Comparison of ENCODE assay signal across 17 cellular contexts in the genomic region with DNA sequence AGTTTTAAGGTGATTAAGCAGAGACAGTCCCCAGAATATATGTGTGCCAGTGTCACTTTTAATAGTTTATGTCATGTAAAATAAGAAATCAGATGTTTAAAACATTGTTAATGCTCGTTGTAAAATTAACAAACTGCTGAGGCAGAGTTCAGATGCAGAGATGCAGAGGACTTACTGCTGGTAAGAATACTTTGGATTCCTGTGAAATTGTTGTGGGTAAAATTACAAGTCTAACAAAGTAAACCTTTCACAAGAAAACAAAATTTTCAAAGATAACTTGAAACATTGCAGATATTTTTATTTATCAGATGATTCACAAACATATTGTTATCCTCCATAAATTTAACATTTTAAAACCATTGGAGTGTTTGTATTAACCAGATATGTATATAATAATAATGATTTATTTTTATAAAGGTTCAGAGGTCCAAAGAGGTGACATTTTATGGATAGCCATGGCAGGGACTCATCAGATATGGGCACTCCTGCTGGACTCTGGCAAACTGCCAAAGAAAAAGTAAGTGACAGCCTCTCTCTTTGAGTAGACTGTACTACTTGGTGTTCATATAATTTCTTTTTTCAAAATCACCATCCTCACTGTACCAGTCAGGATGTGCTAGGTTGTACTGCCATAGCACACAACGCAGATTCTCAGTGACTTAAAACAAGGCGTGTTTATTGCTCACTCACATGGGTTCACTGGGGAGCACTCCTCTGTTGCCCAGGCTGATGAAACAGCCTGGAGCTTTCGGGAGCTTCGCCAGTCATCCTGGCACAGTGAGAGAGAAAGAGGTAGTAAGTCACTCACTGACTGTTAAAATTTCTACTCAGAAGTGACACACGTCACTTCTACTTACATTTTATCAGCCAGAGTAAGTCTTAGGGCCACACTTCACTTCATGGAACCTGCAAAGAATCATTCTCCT. TPM values are rescaled to one million over a fixed set of nuclear protein-coding genes. Genes with fewer than 3 reads are reported as not detected.
A peak's percentile ranks its signal among the peaks of the same experiment; 100 is the strongest.
DNase-seq lines count a peak whose midpoint lies in the region; ATAC-seq and TF ChIP-seq lines count a peak whose summit lies in the region.
"Had no signal": no experiment of that assay in that cellular context is flagged by ENCODE, and none has a peak within 500 bp of the region (broad histone marks: within the 10 kb centered on the region; RNA-seq: fewer than 3 reads in every experiment).

No MANE protein-coding gene starts in this region.

- dilution Hi-C loops in mammary epithelial cell (cut with HindIII; ENCODE audit: low sequenced_read_pairs) = no loop called here

- DNase-seq in MCF 10A (ENCODE audit: unreplicated experiment) = peak; percentile 58
- DNase-seq in mammary epithelial cell = no peak
- DNase-seq in left cardiac atrium = peak; percentile 35
- no peak for DNase-seq in dermis blood vessel endothelial cell
- DNase-seq: activated CD4-positive, alpha-beta memory T cell treated with anti-CD3 and anti-CD28 coated beads, Interleukin-2, amount 10 ng/mL, durations not matched to agents 7 days and 5 days; aorta; effector CD4-positive, alpha-beta T cell; NCI-H1694; NCI-H69; T1000; testis had no signal

- peaks cover 16% of the 10 kb centered on the region for H3K36me3 Mint-ChIP-seq in MCF 10A (ENCODE audit: insufficient read depth, unreplicated experiment)

- no peaks in the 10 kb centered on the region for H3K9me3 Mint-ChIP-seq in MCF 10A (ENCODE audit: unreplicated experiment)
- H3K9me3 Mint-ChIP-seq: activated CD4-positive, alpha-beta memory T cell treated with anti-CD3 and anti-CD28 coated beads, Interleukin-2, amount 10 ng/mL, durations not matched to agents 7 days and 5 days; activated T-helper 17 cell treated with anti-CD3 and anti-CD28 coated beads, Interleukin-2, amount 50 U/mL, for 72 hours had no signal

- CTCF ChIA-PET in MCF 10A (lab: Yijun Ruan, JAX) = interaction anchor here (0.6 kb wide), 1 partner anchor 125 kb away, joined by 3 read pairs; no protein-coding TSS in a partner anchor
- CTCF ChIA-PET in mammary epithelial cell (lab: Charles Lee; ENCODE audit: low non-redundant PET) = no interaction called here

- H3K27me3 ChIP-seq in mammary epithelial cell (ENCODE audit: insufficient read depth, low read length) = no peaks in the 10 kb centered on the region
- H3K27me3 ChIP-seq: testis had no signal

- 91% methylated on average over 6 of the region's 6 CpGs for WGBS in mammary epithelial cell (ENCODE audit: low coverage, missing lambda C conversion rate)

- no peak overlapping the region for H2AFZ ChIP-seq in mammary epithelial cell (ENCODE audit: low read depth, low read length)

- BruUV-seq in MCF 10A (replicated peaks; lab: Mats Ljungman, UMichigan) = no TSS peak
- BruUV-seq in mammary epithelial cell (replicated peaks; lab: Mats Ljungman, UMichigan) = no TSS peak

- POLR2A ChIA-PET in MCF 10A (lab: Yijun Ruan, JAX) = interaction anchor here (0.7 to 1.0 kb wide), 3 partner anchors 10 to 959 kb away, joined by 3 to 4 read pairs (median 3); no protein-coding TSS in a partner anchor

- H3K4me3 Mint-ChIP-seq in MCF 10A (ENCODE audit: unreplicated experiment) = no peak overlapping the region
- H3K4me3 Mint-ChIP-seq: activated CD4-positive, alpha-beta memory T cell treated with anti-CD3 and anti-CD28 coated beads, Interleukin-2, amount 10 ng/mL, durations not matched to agents 7 days and 5 days; activated T-helper 17 cell treated with anti-CD3 and anti-CD28 coated beads, Interleukin-2, amount 50 U/mL, for 72 hours had no signal

- H4K20me1 ChIP-seq in mammary epithelial cell (ENCODE audit: insufficient read depth, low read length) = peaks cover 5% of the 10 kb centered on the region

- TF ChIP-seq CTCF in MCF 10A (IDR thresholded peaks at IDR 0.05; ENCODE audit: unreplicated experiment) = no peak
- TF ChIP-seq CTCF in mammary epithelial cell (conservative IDR thresholded peaks at IDR 0.05 in 1 of 2, IDR thresholded peaks at IDR 0.05 in 1 of 2; ENCODE audit: extremely low read depth in 1 of 2, insufficient read depth in 1 of 2, low read depth in 1 of 2, low read length in 2 of 2) = no peak

- H3K27ac ChIP-seq in mammary epithelial cell (ENCODE audit: insufficient read depth, low read depth, low read length) (no peak overlapping the region), angular gyrus (ENCODE audit: low read depth, low read length) (peak overlapping the region; percentile 41)
- H3K27ac ChIP-seq: testis had no signal

- peak; percentile 61 to 76 for ATAC-seq in left cardiac atrium
- ATAC-seq in HG03457 (IDR thresholded peaks at IDR 0.05; ENCODE audit: unreplicated experiment) = no peak
- no peak for ATAC-seq in GM21786 (IDR thresholded peaks at IDR 0.05; ENCODE audit: unreplicated experiment)
- no peak for ATAC-seq in GM18873 (IDR thresholded peaks at IDR 0.05; ENCODE audit: low FRiP score, unreplicated experiment)
- ATAC-seq: activated T-helper 17 cell treated with anti-CD3 and anti-CD28 coated beads, Interleukin-2, amount 50 U/mL, for 72 hours; HepG2 had no signal

- peaks cover 10% of the 10 kb centered on the region for H3K4me1 ChIP-seq in mammary epithelial cell (ENCODE audit: insufficient read depth, low read length)

- H3K9ac ChIP-seq in mammary epithelial cell (ENCODE audit: insufficient read depth, low read length) = no peak overlapping the region

- in situ Hi-C loops in mammary epithelial cell (cut with MboI; ENCODE audit: low sequenced_read_pairs in 2 of 2) = no loop called here

- no peak overlapping the region for H3K4me3 ChIP-seq in mammary epithelial cell (replicated peaks in 1 of 3; ENCODE audit: insufficient read depth in 1 of 3, low read depth in 2 of 3, low read length in 3 of 3)
- H3K4me3 ChIP-seq: testis had no signal

- peaks cover 10% of the 10 kb centered on the region for H3K36me3 ChIP-seq in mammary epithelial cell (ENCODE audit: insufficient read depth, low read length)

- intact Hi-C loops in MCF 10A (cut with micrococcal nuclease) = loop anchor here (5.0 to 10.0 kb wide), 2 partner anchors 101 to 167 kb away; no protein-coding TSS in a partner anchor
- intact Hi-C loops in mammary epithelial cell (cut with micrococcal nuclease) = no loop called here
- intact Hi-C loops in left cardiac atrium (cut with DNase I) = no loop called here

- peaks cover 12% of the 10 kb centered on the region for H3K4me1 Mint-ChIP-seq in MCF 10A (ENCODE audit: insufficient read depth, unreplicated experiment)
- H3K4me1 Mint-ChIP-seq: activated T-helper 17 cell treated with anti-CD3 and anti-CD28 coated beads, Interleukin-2, amount 50 U/mL, for 72 hours had no signal

- peak overlapping the region; percentile 61 for H3K27ac Mint-ChIP-seq in MCF 10A (ENCODE audit: low read depth, unreplicated experiment)
- H3K27ac Mint-ChIP-seq: activated CD4-positive, alpha-beta memory T cell treated with anti-CD3 and anti-CD28 coated beads, Interleukin-2, amount 10 ng/mL, durations not matched to agents 7 days and 5 days; activated T-helper 17 cell treated with anti-CD3 and anti-CD28 coated beads, Interleukin-2, amount 50 U/mL, for 72 hours had no signal

- no peaks in the 10 kb centered on the region for H3K9me3 ChIP-seq in mammary epithelial cell (replicated peaks; ENCODE audit: insufficient read depth, low read length)
- H3K9me3 ChIP-seq: testis had no signal

- no peaks in the 10 kb centered on the region for H3K27me3 Mint-ChIP-seq in MCF 10A (ENCODE audit: insufficient read depth, unreplicated experiment)
- H3K27me3 Mint-ChIP-seq: activated CD4-positive, alpha-beta memory T cell treated with anti-CD3 and anti-CD28 coated beads, Interleukin-2, amount 10 ng/mL, durations not matched to agents 7 days and 5 days; activated T-helper 17 cell treated with anti-CD3 and anti-CD28 coated beads, Interleukin-2, amount 50 U/mL, for 72 hours had no signal

- H3K4me2 ChIP-seq in mammary epithelial cell (ENCODE audit: insufficient read depth, low read depth, low read length) = no peak overlapping the region

- no peaks in the 10 kb centered on the region for H3K79me2 ChIP-seq in mammary epithelial cell (ENCODE audit: insufficient read depth, low read length)

RNA-seq across cellular contexts. Expression of gene NHLRC2, which starts 43.5 kb away (rescaled TPM):
- 39.8 and 40.3 TPM in 2 replicates for total RNA-seq in MCF 10A (2022)
- total RNA-seq in mammary epithelial cell = 10 to 100 TPM; 17.5 to 29.7 TPM
- polyA plus RNA-seq in mammary epithelial cell = 5.7 TPM
- polyA minus RNA-seq in mammary epithelial cell = 15.6 TPM
- total RNA-seq in left cardiac atrium = 10 to 100 TPM; 55.5 to 67.5 TPM
- total RNA-seq in dermis blood vessel endothelial cell = 15.8 and 22.6 TPM in 2 replicates

RNA-seq across cellular contexts. Expression of gene DCLRE1A, which starts 44.1 kb away (rescaled TPM):
- total RNA-seq in MCF 10A (2022) = 9.0 and 9.2 TPM in 2 replicates
- 1 to 10 TPM; 6.5 TPM for total RNA-seq in mammary epithelial cell
- polyA plus RNA-seq in mammary epithelial cell = 3.0 TPM
- polyA minus RNA-seq in mammary epithelial cell = 2.3 TPM
- total RNA-seq in left cardiac atrium = 1 to 10 TPM; 4.8 to 5.3 TPM
- 8.0 and 12.3 TPM in 2 replicates for total RNA-seq in dermis blood vessel endothelial cell

Comparison
In these comparisons a context has a peak if more than half of its experiments do, and no peak if none do; other contexts are left out.
1. DNase-seq: peak in MCF 10A (single experiment) and left cardiac atrium (single experiment); none in mammary epithelial cell (single experiment) and dermis blood vessel endothelial cell (single experiment).
2. ATAC-seq: peak in left cardiac atrium (2 of 2); none in HG03457 (single experiment), GM21786 (single experiment) and GM18873 (single experiment).